ENCODE assay signal across 8 cellular contexts in genomic region chr12:24719293-24719721, GRCh38.
A peak's percentile ranks its signal among the peaks of the same experiment; 100 is the strongest.
DNase-seq lines count a peak whose midpoint lies in the region; ATAC-seq and TF ChIP-seq lines count a peak whose summit lies in the region.

No MANE protein-coding gene starts in this region.

- H3K27me3 Mint-ChIP-seq in activated B cell treated with CpG ODN at 0.5 μM for 24 hours, result no peaks in the 10 kb centered on the region
- peaks cover 0 to 4% (median 0%) of the 10 kb centered on the region in 5 donors for H3K27me3 Mint-ChIP-seq in naive thymus-derived CD4-positive, alpha-beta T cell

- peaks cover 35% of the 10 kb centered on the region for H3K4me1 Mint-ChIP-seq in activated B cell treated with CpG ODN at 0.5 μM for 24 hours
- H3K4me1 Mint-ChIP-seq in naive thymus-derived CD4-positive, alpha-beta T cell, result peaks cover 0 to 19% (median 0%) of the 10 kb centered on the region in 7 donors

- POLR2A ChIA-PET in activated B cell treated with CpG ODN at 0.5 μM for 24 hours (lab: Charles Lee), result interaction anchor here (1.1 to 6.6 kb wide), 8 partner anchors 11 to 358 kb away, joined by 3 to 111 read pairs (median 8); no protein-coding TSS in a partner anchor
- POLR2A ChIA-PET in naive thymus-derived CD4-positive, alpha-beta T cell (lab: Charles Lee), result no interaction called here

- H3K4me3 ChIP-seq in naive thymus-derived CD4-positive, alpha-beta T cell (ENCODE audit: low read length), result no peak overlapping the region

- DNase-seq in activated B cell treated with CpG ODN at 0.5 μM for 24 hours, result no peak
- peak in 1 of 9 donors; percentile 56 for DNase-seq in naive thymus-derived CD4-positive, alpha-beta T cell
- no peak for DNase-seq in left cardiac atrium
- no peak for DNase-seq in SKM-1 treated with dmso at 0.1 percent for 144 hours (lab: John Stamatoyannopoulos, UW; ENCODE audit: unreplicated experiment)
- no peak for DNase-seq in NAMALWA (ENCODE audit: low spot score)
- no peak for DNase-seq in mesenteric fat pad (ENCODE audit: low spot score)

- TF ChIP-seq CTCF in activated B cell treated with CpG ODN at 0.5 μM for 24 hours (IDR thresholded peaks at IDR 0.05), result no peak

- intact Hi-C loops in activated B cell treated with CpG ODN at 0.5 μM for 24 hours (cut with micrococcal nuclease), result loop anchor here (1.0 to 2.0 kb wide), 5 partner anchors 10 to 119 kb away; no protein-coding TSS in a partner anchor
- intact Hi-C loops in naive thymus-derived CD4-positive, alpha-beta T cell (cut with micrococcal nuclease), result no loop called here
- intact Hi-C loops in left cardiac atrium (cut with DNase I), result no loop called here

- no peaks in the 10 kb centered on the region for H3K36me3 Mint-ChIP-seq in activated B cell treated with CpG ODN at 0.5 μM for 24 hours (ENCODE audit: low read depth)
- peaks cover 0 to 8% (median 0%) of the 10 kb centered on the region in 5 donors for H3K36me3 Mint-ChIP-seq in naive thymus-derived CD4-positive, alpha-beta T cell

- H3K9me3 Mint-ChIP-seq in activated B cell treated with CpG ODN at 0.5 μM for 24 hours, result no peaks in the 10 kb centered on the region
- peaks cover 0 to 11% (median 2%) of the 10 kb centered on the region in 11 donors for H3K9me3 Mint-ChIP-seq in naive thymus-derived CD4-positive, alpha-beta T cell

- CTCF ChIA-PET in activated B cell treated with CpG ODN at 0.5 μM for 24 hours (lab: Charles Lee), result interaction anchor here (1.0 to 2.1 kb wide), 4 partner anchors 8 to 59 kb away, joined by 3 to 5 read pairs (median 4); no protein-coding TSS in a partner anchor
- CTCF ChIA-PET in naive thymus-derived CD4-positive, alpha-beta T cell (lab: Charles Lee), result no interaction called here

- H3K36me3 ChIP-seq in naive thymus-derived CD4-positive, alpha-beta T cell (ENCODE audit: control insufficient read depth in 2 of 3, insufficient read depth in 3 of 3, low read length in 3 of 3), result no peaks in the 10 kb centered on the region

- ATAC-seq in GM18858 (IDR thresholded peaks at IDR 0.05; ENCODE audit: unreplicated experiment) (peak; percentile 93), HG02798 (IDR thresholded peaks at IDR 0.05; ENCODE audit: poor library complexity, unreplicated experiment) (peak; percentile 85), activated B cell treated with CpG ODN at 0.5 μM for 24 hours (ENCODE audit: low read depth) (peak; percentile 94), left cardiac atrium (no peak)
- ATAC-seq in naive thymus-derived CD4-positive, alpha-beta T cell, result peak; percentile 61

- peaks cover 0 to 7% of the 10 kb centered on the region in 2 donors for H3K4me1 ChIP-seq in naive thymus-derived CD4-positive, alpha-beta T cell (ENCODE audit: control insufficient read depth in 2 of 2, insufficient read depth in 2 of 2, low read length in 2 of 2)

- no peaks in the 10 kb centered on the region for H3K9me3 ChIP-seq in naive thymus-derived CD4-positive, alpha-beta T cell (ENCODE audit: control insufficient read depth in 2 of 3, low read length in 3 of 3)

- no peak overlapping the region for H3K27ac ChIP-seq in naive thymus-derived CD4-positive, alpha-beta T cell (ENCODE audit: low read depth, low read length)

- H3K27me3 ChIP-seq in naive thymus-derived CD4-positive, alpha-beta T cell (ENCODE audit: control insufficient read depth in 2 of 2, insufficient read depth in 2 of 2, low read length in 2 of 2), result no peaks in the 10 kb centered on the region

- H3K27ac Mint-ChIP-seq in activated B cell treated with CpG ODN at 0.5 μM for 24 hours, result peak overlapping the region; percentile 92
- no peak overlapping the region for H3K27ac Mint-ChIP-seq in naive thymus-derived CD4-positive, alpha-beta T cell

- H3K4me3 Mint-ChIP-seq in activated B cell treated with CpG ODN at 0.5 μM for 24 hours, result peak overlapping the region; percentile 64
- peak overlapping the region in 1 of 10 donors; percentile 5 for H3K4me3 Mint-ChIP-seq in naive thymus-derived CD4-positive, alpha-beta T cell

Comparison
In these comparisons a context has a peak if more than half of its experiments do, and no peak if none do; other contexts are left out.
1. ATAC-seq: peak in GM18858 (single experiment), HG02798 (single experiment), activated B cell treated with CpG ODN at 0.5 μM for 24 hours (single experiment) and naive thymus-derived CD4-positive, alpha-beta T cell (single experiment); none in left cardiac atrium (0 of 2).